In genomic region chr14:37088816-37089215, GRCh38 we compare ENCODE assay signal across 21 cellular contexts.
"Had no signal": no experiment of that assay in that cellular context is flagged by ENCODE, and none has a peak within 500 bp of the region (broad histone marks: within the 10 kb centered on the region; RNA-seq: fewer than 3 reads in every experiment).

No MANE protein-coding gene starts in this region.

- H3K9me3 ChIP-seq: esophagus squamous epithelium, left ventricle myocardium inferior, lower lobe of right lung, ovary, right atrium auricular region, sigmoid colon had no signal

- FAIRE-seq: keratinocyte, small intestine had no signal

- H3K9me3 Mint-ChIP-seq: memory B cell, nephron had no signal

- H3K36me3 ChIP-seq: esophagus squamous epithelium, left ventricle myocardium inferior, lower lobe of right lung, ovary, right atrium auricular region, sigmoid colon had no signal

- H3K4me1 ChIP-seq: esophagus squamous epithelium, foreskin keratinocyte, left ventricle myocardium inferior, lower lobe of right lung, right atrium auricular region had no signal

- H3K4me1 Mint-ChIP-seq: immature natural killer cell, memory B cell, naive B cell had no signal

- H3K27ac Mint-ChIP-seq: effector memory CD8-positive, alpha-beta T cell; immature natural killer cell; memory B cell; naive B cell had no signal

- H3K27me3 ChIP-seq: dorsolateral prefrontal cortex, esophagus squamous epithelium, foreskin keratinocyte, ovary, right atrium auricular region, sigmoid colon had no signal

- H3K27me3 Mint-ChIP-seq: effector memory CD8-positive, alpha-beta T cell; memory B cell; naive B cell had no signal

- ATAC-seq: effector memory CD8-positive, alpha-beta T cell; foreskin keratinocyte; left cardiac atrium; lower lobe of right lung had no signal

- DNase-seq: dorsolateral prefrontal cortex; effector memory CD8-positive, alpha-beta T cell; esophagus squamous epithelium; foreskin keratinocyte; immature natural killer cell; left cardiac atrium; left ventricle myocardium inferior; lower lobe of right lung; midbrain; naive B cell; ovary; sigmoid colon; small intestine; stimulated activated CD4-positive, alpha-beta T cell treated with anti-CD3 and anti-CD28 coated beads, Interleukin-12 subunit alpha, Interleukin-12 subunit beta, amount 100 ng/mL, for 4 hours; stimulated activated naive CD4-positive, alpha-beta T cell treated with Interleukin-2 at 50 U/mL for 16 hours; trophoblast cell had no signal

- H3K36me3 Mint-ChIP-seq: immature natural killer cell, memory B cell, naive B cell had no signal

- H3K4me3 ChIP-seq: coronary artery, dorsolateral prefrontal cortex, esophagus squamous epithelium, left ventricle myocardium inferior, lower lobe of right lung, ovary, right atrium auricular region, sigmoid colon had no signal

- H3K4me3 Mint-ChIP-seq: effector memory CD8-positive, alpha-beta T cell; immature natural killer cell; memory B cell; naive B cell; nephron had no signal

- H3K27ac ChIP-seq: coronary artery, dorsolateral prefrontal cortex, esophagus squamous epithelium, foreskin keratinocyte, left ventricle myocardium inferior, lower lobe of right lung, ovary, right atrium auricular region, sigmoid colon had no signal
